Comparison of ENCODE assay signal across 3 cellular contexts in the genomic region with DNA sequence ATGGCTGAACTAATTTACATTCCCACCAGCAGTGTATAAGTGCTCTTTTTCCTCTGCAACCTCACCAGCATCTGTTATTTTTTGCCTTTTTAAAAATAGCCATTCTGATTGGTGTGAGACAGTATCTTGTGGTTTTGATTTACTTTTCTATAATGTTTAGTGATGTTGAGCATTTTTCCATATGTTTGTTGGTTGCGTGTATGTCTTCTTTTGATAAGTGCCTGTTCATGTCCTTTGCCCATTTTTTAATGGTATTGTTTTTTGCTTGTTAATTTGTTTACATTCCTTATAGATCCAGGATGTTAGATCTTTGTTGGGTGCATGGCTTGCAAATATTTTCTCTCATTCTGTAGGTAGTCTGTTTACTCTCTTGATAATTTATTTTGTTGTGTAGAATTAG.
"Had no signal": no experiment of that assay in that cellular context is flagged by ENCODE, and none has a peak within 500 bp of the region (broad histone marks: within the 10 kb centered on the region; RNA-seq: fewer than 3 reads in every experiment).

No MANE protein-coding gene starts in this region.

- DNase-seq: GDM1, GF-D8 had no signal

- ATAC-seq: GM12878 had no signal
